In the genomic region with DNA sequence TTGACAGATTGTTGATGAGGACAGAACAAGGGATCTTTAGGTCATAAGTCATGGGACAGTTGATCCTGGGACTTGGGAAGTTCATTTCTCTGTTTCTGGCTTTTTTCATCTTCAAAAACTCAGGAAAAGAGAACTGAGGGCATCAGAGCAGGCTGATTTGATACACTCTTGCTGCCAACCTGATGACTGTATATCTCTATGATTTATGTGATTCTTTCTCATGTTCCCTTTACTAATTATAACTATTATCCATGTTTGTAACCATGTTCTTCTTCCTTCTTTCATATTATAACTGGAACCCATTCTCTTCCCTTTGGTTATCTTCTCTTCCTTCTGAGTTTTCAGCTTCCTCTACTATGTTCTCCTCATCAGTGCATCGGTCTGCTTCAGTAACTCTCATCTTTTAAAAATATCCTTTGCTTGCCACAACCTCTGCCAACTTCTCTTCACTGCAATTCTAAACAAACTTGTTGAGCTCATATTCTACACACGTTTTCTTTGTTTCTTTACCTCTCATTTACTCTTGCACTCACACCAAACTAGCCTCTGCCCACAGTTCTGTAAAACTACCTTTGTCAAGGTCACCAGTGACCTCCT, we compare ENCODE assay signal across 1 cellular context.
TF ChIP-seq lines count a peak whose summit lies in the region.

No MANE protein-coding gene starts in this region.

TF ChIP-seq in GM12878, 131 proteins besides CTCF, POLR2A, EP300 and RAD21:
- TF ChIP-seq USF2 (IDR thresholded peaks at IDR 0.05; ENCODE audit: borderline replicate concordance, low read depth, low read length) (no peak), BRCA1 (IDR thresholded peaks at IDR 0.05; ENCODE audit: low read depth, low read length) (no peak), SMAD5 (IDR thresholded peaks at IDR 0.05; ENCODE audit: low read depth) (no peak; the same call in 1 of the 2 replicates), TCF12 (IDR thresholded peaks at IDR 0.05; ENCODE audit: low read depth, low read length) (no peak), ATF2 (IDR thresholded peaks at IDR 0.05; ENCODE audit: low read length) (no peak), SRF (IDR thresholded peaks at IDR 0.05; ENCODE audit: low read depth in 2 of 2, low read length in 2 of 2) (no peak), NBN (IDR thresholded peaks at IDR 0.05) (no peak), TCF3 (IDR thresholded peaks at IDR 0.05; ENCODE audit: borderline replicate concordance, insufficient read depth, low read depth, low read length) (no peak), ZZZ3 (IDR thresholded peaks at IDR 0.05; ENCODE audit: control insufficient read depth, insufficient read length, low read depth) (no peak), MXI1 (IDR thresholded peaks at IDR 0.05; ENCODE audit: low read depth, low read length) (no peak), CHD4 (IDR thresholded peaks at IDR 0.05) (no peak), DPF2 (IDR thresholded peaks at IDR 0.05) (no peak), CREB1 (IDR thresholded peaks at IDR 0.05; ENCODE audit: low read depth) (no peak), RFX5 (IDR thresholded peaks at IDR 0.05; ENCODE audit: low read depth, low read length) (no peak), TARDBP (IDR thresholded peaks at IDR 0.05; ENCODE audit: borderline replicate concordance) (no peak), POLR2AphosphoS5 (IDR thresholded peaks at IDR 0.05; ENCODE audit: low read length) (no peak), STAT1 (conservative IDR thresholded peaks at IDR 0.05) (no peak), NFYA (IDR thresholded peaks at IDR 0.05; ENCODE audit: borderline replicate concordance, low read depth, low read length) (no peak)
- TF ChIP-seq, protein P1, sequence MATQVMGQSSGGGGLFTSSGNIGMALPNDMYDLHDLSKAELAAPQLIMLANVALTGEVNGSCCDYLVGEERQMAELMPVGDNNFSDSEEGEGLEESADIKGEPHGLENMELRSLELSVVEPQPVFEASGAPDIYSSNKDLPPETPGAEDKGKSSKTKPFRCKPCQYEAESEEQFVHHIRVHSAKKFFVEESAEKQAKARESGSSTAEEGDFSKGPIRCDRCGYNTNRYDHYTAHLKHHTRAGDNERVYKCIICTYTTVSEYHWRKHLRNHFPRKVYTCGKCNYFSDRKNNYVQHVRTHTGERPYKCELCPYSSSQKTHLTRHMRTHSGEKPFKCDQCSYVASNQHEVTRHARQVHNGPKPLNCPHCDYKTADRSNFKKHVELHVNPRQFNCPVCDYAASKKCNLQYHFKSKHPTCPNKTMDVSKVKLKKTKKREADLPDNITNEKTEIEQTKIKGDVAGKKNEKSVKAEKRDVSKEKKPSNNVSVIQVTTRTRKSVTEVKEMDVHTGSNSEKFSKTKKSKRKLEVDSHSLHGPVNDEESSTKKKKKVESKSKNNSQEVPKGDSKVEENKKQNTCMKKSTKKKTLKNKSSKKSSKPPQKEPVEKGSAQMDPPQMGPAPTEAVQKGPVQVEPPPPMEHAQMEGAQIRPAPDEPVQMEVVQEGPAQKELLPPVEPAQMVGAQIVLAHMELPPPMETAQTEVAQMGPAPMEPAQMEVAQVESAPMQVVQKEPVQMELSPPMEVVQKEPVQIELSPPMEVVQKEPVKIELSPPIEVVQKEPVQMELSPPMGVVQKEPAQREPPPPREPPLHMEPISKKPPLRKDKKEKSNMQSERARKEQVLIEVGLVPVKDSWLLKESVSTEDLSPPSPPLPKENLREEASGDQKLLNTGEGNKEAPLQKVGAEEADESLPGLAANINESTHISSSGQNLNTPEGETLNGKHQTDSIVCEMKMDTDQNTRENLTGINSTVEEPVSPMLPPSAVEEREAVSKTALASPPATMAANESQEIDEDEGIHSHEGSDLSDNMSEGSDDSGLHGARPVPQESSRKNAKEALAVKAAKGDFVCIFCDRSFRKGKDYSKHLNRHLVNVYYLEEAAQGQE (IDR thresholded peaks at IDR 0.05; ENCODE audit: low read depth, low read length) = no peak
TF ChIP-seq in GM12878: peak in this region for 0.
